In the genomic region with DNA sequence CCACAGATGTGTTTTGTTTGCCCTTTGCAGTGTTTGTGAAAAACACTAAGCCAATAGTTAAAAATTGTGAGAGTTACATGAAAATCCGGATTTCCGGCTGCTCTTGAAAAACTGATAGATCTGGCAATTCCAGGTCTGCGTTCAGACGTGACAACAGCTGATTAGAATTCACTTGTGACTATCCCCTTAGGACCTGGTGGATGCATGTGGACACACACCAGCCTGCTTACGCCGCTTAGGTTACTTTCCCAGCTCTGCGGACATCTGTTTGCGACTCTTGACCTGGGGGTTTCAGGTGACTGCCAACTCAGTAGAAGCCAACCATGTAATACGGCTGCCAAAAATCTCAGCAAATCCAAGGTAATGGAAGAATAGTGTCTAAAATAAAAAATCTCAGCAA, we compare ENCODE assay signal across 18 cellular contexts. TPM values are rescaled to one million over a fixed set of nuclear protein-coding genes. Genes with fewer than 3 reads are reported as not detected.
DNase-seq lines count a peak whose midpoint lies in the region; ATAC-seq and TF ChIP-seq lines count a peak whose summit lies in the region.
"Had no signal": no experiment of that assay in that cellular context is flagged by ENCODE, and none has a peak within 500 bp of the region (broad histone marks: within the 10 kb centered on the region; RNA-seq: fewer than 3 reads in every experiment).

No MANE protein-coding gene starts in this region.

- WGBS in psoas muscle, 3 donors, result 42 to 65% (median 47%) methylated on average over 9 of the region's 9 CpGs

- no peak for DNase-seq in CD4-positive, CD25-positive, alpha-beta regulatory T cell
- DNase-seq in left kidney (ENCODE audit: low read depth, low spot score) (peak; percentile 66), psoas muscle (no peak), left ventricle myocardium inferior (no peak), hepatic stellate cell (ENCODE audit: low spot score) (no peak), NCI-H2171 treated with DMSO at 0.1 percent for 48 hours (lab: John Stamatoyannopoulos, UW) (no peak)
- DNase-seq: DMS 273 treated with DMSO at 0.1 percent for 48 hours; Karpas-422; NCI-H1105; NCI-H187; NCI-H446; NCI-H69; NK-92 treated with Interleukin-12 subunit alpha and Interleukin-12 subunit beta, amount 100 ng/mL, for 24 hours; RPMI8226; SJCRH30 had no signal

- peaks cover 48% of the 10 kb centered on the region for H3K36me3 ChIP-seq in CD4-positive, CD25-positive, alpha-beta regulatory T cell (ENCODE audit: control insufficient read depth, insufficient read depth, low read length)
- H3K36me3 ChIP-seq in psoas muscle (ENCODE audit: insufficient read depth in 1 of 2, low read depth in 1 of 2) (peaks cover 10 to 87% of the 10 kb centered on the region in 2 donors), left ventricle myocardium inferior (peaks cover 71% of the 10 kb centered on the region)
- H3K36me3 ChIP-seq: SJCRH30 had no signal

- intact Hi-C loops in psoas muscle (cut with DNase I) (no loop called here), left ventricle myocardium inferior (cut with micrococcal nuclease) (no loop called here)

- H3K4me1 ChIP-seq in CD4-positive, CD25-positive, alpha-beta regulatory T cell (ENCODE audit: control insufficient read depth, insufficient read depth, low read length, poor library complexity, severe bottlenecking), result no peaks in the 10 kb centered on the region
- peaks cover 16% of the 10 kb centered on the region for H3K4me1 ChIP-seq in psoas muscle
- H3K4me1 ChIP-seq in left ventricle myocardium inferior, result no peaks in the 10 kb centered on the region
- H3K4me1 ChIP-seq: SJCRH30 had no signal

- peaks cover 0 to 5% (median 2%) of the 10 kb centered on the region in 4 donors for H3K4me1 Mint-ChIP-seq in CD4-positive, CD25-positive, alpha-beta regulatory T cell

- H3K27ac Mint-ChIP-seq in CD4-positive, CD25-positive, alpha-beta regulatory T cell, result peak overlapping the region in 2 of 3 donors; percentile 50 to 68

- TF ChIP-seq CTCF in psoas muscle (IDR thresholded peaks at IDR 0.05), result no peak
- no peak for TF ChIP-seq CTCF in left ventricle myocardium inferior (IDR thresholded peaks at IDR 0.05; ENCODE audit: borderline replicate concordance)

- no peak overlapping the region for H3K27ac ChIP-seq in CD4-positive, CD25-positive, alpha-beta regulatory T cell (ENCODE audit: insufficient read depth, low read length, poor library complexity, severe bottlenecking)
- H3K27ac ChIP-seq in angular gyrus (ENCODE audit: low read depth, low read length) (peak overlapping the region; percentile 59), psoas muscle (no peak overlapping the region), left ventricle myocardium inferior (replicated peaks) (no peak overlapping the region)
- H3K27ac ChIP-seq: BLaER1 treated with 17β-estradiol and CSF1 and Interleukin-3, amounts not matched to agents 10 nM and 100 nM; SJCRH30 had no signal

- no peaks in the 10 kb centered on the region for H3K27me3 Mint-ChIP-seq in CD4-positive, CD25-positive, alpha-beta regulatory T cell

- H3K9me3 Mint-ChIP-seq in CD4-positive, CD25-positive, alpha-beta regulatory T cell, result no peaks in the 10 kb centered on the region

- H3K4me3 Mint-ChIP-seq in CD4-positive, CD25-positive, alpha-beta regulatory T cell, result no peak overlapping the region

- no peaks in the 10 kb centered on the region for H3K27me3 ChIP-seq in CD4-positive, CD25-positive, alpha-beta regulatory T cell (ENCODE audit: control insufficient read depth, insufficient read depth, low read length)
- H3K27me3 ChIP-seq in psoas muscle (ENCODE audit: insufficient read depth in 3 of 3, low read length in 2 of 3), result no peaks in the 10 kb centered on the region
- no peaks in the 10 kb centered on the region for H3K27me3 ChIP-seq in left ventricle myocardium inferior (ENCODE audit: low read depth)
- H3K27me3 ChIP-seq: BLaER1 treated with 17β-estradiol and CSF1 and Interleukin-3, amounts not matched to agents 10 nM and 100 nM; SJCRH30 had no signal

- H3K9me3 ChIP-seq in CD4-positive, CD25-positive, alpha-beta regulatory T cell (ENCODE audit: control insufficient read depth in 2 of 2, low read length in 2 of 2), result no peaks in the 10 kb centered on the region
- H3K9me3 ChIP-seq in psoas muscle, result no peaks in the 10 kb centered on the region
- H3K9me3 ChIP-seq in left ventricle myocardium inferior (replicated peaks), result no peaks in the 10 kb centered on the region
- H3K9me3 ChIP-seq: BLaER1 treated with 17β-estradiol and CSF1 and Interleukin-3, amounts not matched to agents 10 nM and 100 nM; SJCRH30 had no signal

- no peak overlapping the region for H3K4me3 ChIP-seq in CD4-positive, CD25-positive, alpha-beta regulatory T cell (ENCODE audit: low read depth, low read length)
- H3K4me3 ChIP-seq in psoas muscle, result no peak overlapping the region
- H3K4me3 ChIP-seq in left ventricle myocardium inferior, result no peak overlapping the region
- H3K4me3 ChIP-seq: BLaER1 treated with 17β-estradiol and CSF1 and Interleukin-3, amounts not matched to agents 10 nM and 100 nM; SJCRH30 had no signal

- no peak for ATAC-seq in CD4-positive, CD25-positive, alpha-beta regulatory T cell (ENCODE audit: low read depth in 2 of 2)
- ATAC-seq in psoas muscle (peak; percentile 56 to 80 (median 74)), GM19035 (IDR thresholded peaks at IDR 0.05; ENCODE audit: unreplicated experiment) (no peak)

- peaks cover 30% of the 10 kb centered on the region for H3K36me3 Mint-ChIP-seq in CD4-positive, CD25-positive, alpha-beta regulatory T cell

RNA-seq across cellular contexts. Expression of a gene that starts 24.3 kb away (rescaled TPM):
- 79.1 TPM for total RNA-seq in CD4-positive, CD25-positive, alpha-beta regulatory T cell
- 1 to 10 TPM; 7.7 to 9.4 (median 8.4) TPM for polyA plus RNA-seq in CD4-positive, CD25-positive, alpha-beta regulatory T cell
- 10 to 100 TPM; 35.8 to 55.0 (median 49.1) TPM for total RNA-seq in psoas muscle
- polyA plus RNA-seq in psoas muscle, result 10 to 100 TPM in 1 of 3 donors, 1 to 10 TPM in 2; 6.1 to 19.6 (median 7.7) TPM
- 30.7 TPM for total RNA-seq in left ventricle myocardium inferior

RNA-seq across cellular contexts. Expression of a gene that starts 42.0 kb away (rescaled TPM):
- total RNA-seq in CD4-positive, CD25-positive, alpha-beta regulatory T cell, result 0.67 TPM
- polyA plus RNA-seq in CD4-positive, CD25-positive, alpha-beta regulatory T cell, result under 1 TPM; 0.17 to 0.51 (median 0.35) TPM
- 1 to 10 TPM; 1.4 to 2.8 (median 1.7) TPM for total RNA-seq in psoas muscle
- 1 to 10 TPM in 1 of 3 donors, under 1 TPM in 2; 0.75 to 1.5 (median 0.86) TPM for polyA plus RNA-seq in psoas muscle
- total RNA-seq in left ventricle myocardium inferior, result 1.5 TPM

Comparison
In these comparisons a context has a peak if more than half of its experiments do, and no peak if none do; other contexts are left out.
1. ATAC-seq: peak in psoas muscle (4 of 4); none in CD4-positive, CD25-positive, alpha-beta regulatory T cell (0 of 2) and GM19035 (single experiment).